Comparison of ENCODE assay signal across 1 cellular context in genomic region chr1:31006760-31007159, GRCh38.
A peak's percentile ranks its signal among the peaks of the same experiment; 100 is the strongest.
TF ChIP-seq lines count a peak whose summit lies in the region.

No MANE protein-coding gene starts in this region.

TF ChIP-seq in K562, 482 proteins besides CTCF, POLR2A, EP300 and RAD21:
- peak; percentile 61 for TF ChIP-seq MEIS2 (IDR thresholded peaks at IDR 0.05; ENCODE audit: partially characterized antibody)
- no peak for TF ChIP-seq PBX2 (CRISPR knock-in tag; IDR thresholded peaks at IDR 0.05; ENCODE audit: low read depth)
- TF ChIP-seq PBX2 (tag; conservative IDR thresholded peaks at IDR 0.05; ENCODE audit: low read depth), result peak; percentile 70; the same call in 1 of the 2 replicates
- no peak for TF ChIP-seq ZNF830 (CRISPR knock-in tag; IDR thresholded peaks at IDR 0.05)
- no peak for TF ChIP-seq JUND (IDR thresholded peaks at IDR 0.05; ENCODE audit: borderline replicate concordance, low read depth, low read length)
- no peak for TF ChIP-seq JUND (tag; IDR thresholded peaks at IDR 0.05; ENCODE audit: borderline replicate concordance, low read depth, low read length)
- TF ChIP-seq GATAD2B (IDR thresholded peaks at IDR 0.05; ENCODE audit: borderline replicate concordance), result no peak
- TF ChIP-seq PCBP2 (IDR thresholded peaks at IDR 0.05; ENCODE audit: low read depth, low read length, poor library complexity, severe bottlenecking), result no peak
